11 cellular contexts compared by ENCODE assay signal in genomic region chr13:60591348-60591747, GRCh38.
A peak's percentile ranks its signal among the peaks of the same experiment; 100 is the strongest.
DNase-seq lines count a peak whose midpoint lies in the region; ATAC-seq and TF ChIP-seq lines count a peak whose summit lies in the region.
"Had no signal": no experiment of that assay in that cellular context is flagged by ENCODE, and none has a peak within 500 bp of the region (broad histone marks: within the 10 kb centered on the region; RNA-seq: fewer than 3 reads in every experiment).

No MANE protein-coding gene starts in this region.

- ATAC-seq in GM19395 (IDR thresholded peaks at IDR 0.05; ENCODE audit: unreplicated experiment), result peak; percentile 75
- ATAC-seq in CD8-positive, alpha-beta T cell, result no peak
- no peak for ATAC-seq in stimulated activated effector memory CD8-positive, alpha-beta T cell treated with anti-CD3 and anti-CD28 coated beads, Interleukin-12 subunit alpha, Interleukin-12 subunit beta, amount 100 ng/mL, for 72 hours

- H3K9me3 Mint-ChIP-seq in CD8-positive, alpha-beta T cell, result no peaks in the 10 kb centered on the region
- H3K9me3 Mint-ChIP-seq in stimulated activated effector memory CD8-positive, alpha-beta T cell treated with anti-CD3 and anti-CD28 coated beads, Interleukin-12 subunit alpha, Interleukin-12 subunit beta, amount 100 ng/mL, for 72 hours, result no peaks in the 10 kb centered on the region

- H3K36me3 ChIP-seq in CD8-positive, alpha-beta T cell (ENCODE audit: insufficient read depth, low read length), result no peaks in the 10 kb centered on the region
- H3K36me3 ChIP-seq: uterus had no signal

- H3K4me1 Mint-ChIP-seq in CD8-positive, alpha-beta T cell (ENCODE audit: low read depth), result no peaks in the 10 kb centered on the region
- no peaks in the 10 kb centered on the region for H3K4me1 Mint-ChIP-seq in stimulated activated effector memory CD8-positive, alpha-beta T cell treated with anti-CD3 and anti-CD28 coated beads, Interleukin-12 subunit alpha, Interleukin-12 subunit beta, amount 100 ng/mL, for 72 hours

- no peaks in the 10 kb centered on the region for H3K4me1 ChIP-seq in CD8-positive, alpha-beta T cell (ENCODE audit: insufficient read depth, low read length)
- H3K4me1 ChIP-seq: uterus had no signal

- intact Hi-C loops in CD8-positive, alpha-beta T cell (cut with DNase I, micrococcal nuclease), result no loop called here

- no peak overlapping the region for H3K4me3 ChIP-seq in AG04449 (ENCODE audit: low read depth, low read length)
- no peak overlapping the region for H3K4me3 ChIP-seq in epithelial cell of esophagus (ENCODE audit: low read length)
- no peak overlapping the region for H3K4me3 ChIP-seq in CD8-positive, alpha-beta T cell (ENCODE audit: low read depth, low read length)
- H3K4me3 ChIP-seq: uterus had no signal

- no peaks in the 10 kb centered on the region for H3K27me3 Mint-ChIP-seq in CD8-positive, alpha-beta T cell (ENCODE audit: low read depth)

- DNase-seq in AG04449 (ENCODE audit: low read depth, low spot score), result peak; percentile 36
- peak; percentile 17 for DNase-seq in NCI-H2107 (lab: John Stamatoyannopoulos, UW)
- peak; percentile 64 for DNase-seq in epithelial cell of esophagus (ENCODE audit: low read depth)
- DNase-seq in CD8-positive, alpha-beta T cell, result no peak
- no peak for DNase-seq in stimulated activated naive CD4-positive, alpha-beta T cell (lab: John Stamatoyannopoulos, UW)
- no peak for DNase-seq in stimulated activated effector memory CD8-positive, alpha-beta T cell treated with anti-CD3 and anti-CD28 coated beads, Interleukin-12 subunit alpha, Interleukin-12 subunit beta, amount 100 ng/mL, for 72 hours (ENCODE audit: low spot score in 2 of 2)
- no peak for DNase-seq in G401 (ENCODE audit: low spot score)
- DNase-seq: activated CD4-positive, alpha-beta T cell treated with anti-CD3 and anti-CD28 coated beads for 1 hour; activated naive CD4-positive, alpha-beta T cell; uterus had no signal

- POLR2A ChIA-PET in AG04449 (lab: Yijun Ruan, JAX), result no interaction called here
- POLR2A ChIA-PET in CD8-positive, alpha-beta T cell (lab: Charles Lee), result no interaction called here

- no peaks in the 10 kb centered on the region for H3K36me3 Mint-ChIP-seq in CD8-positive, alpha-beta T cell
- no peaks in the 10 kb centered on the region for H3K36me3 Mint-ChIP-seq in stimulated activated effector memory CD8-positive, alpha-beta T cell treated with anti-CD3 and anti-CD28 coated beads, Interleukin-12 subunit alpha, Interleukin-12 subunit beta, amount 100 ng/mL, for 72 hours

- no peaks in the 10 kb centered on the region for H3K9me3 ChIP-seq in CD8-positive, alpha-beta T cell (ENCODE audit: low read length)
- H3K9me3 ChIP-seq: uterus had no signal

- TF ChIP-seq CTCF in AG04449 (IDR thresholded peaks at IDR 0.05; ENCODE audit: insufficient read depth, low read length, missing control alignments) (no peak), epithelial cell of esophagus (IDR thresholded peaks at IDR 0.05; ENCODE audit: insufficient read depth, low read depth, low read length, missing control alignments) (no peak)
- TF ChIP-seq CTCF in CD8-positive, alpha-beta T cell (IDR thresholded peaks at IDR 0.05), result no peak

- H3K27me3 ChIP-seq in CD8-positive, alpha-beta T cell (ENCODE audit: insufficient read depth, low read length), result no peaks in the 10 kb centered on the region
- H3K27me3 ChIP-seq: uterus had no signal

- no peak overlapping the region for H3K27ac Mint-ChIP-seq in CD8-positive, alpha-beta T cell
- H3K27ac Mint-ChIP-seq in stimulated activated effector memory CD8-positive, alpha-beta T cell treated with anti-CD3 and anti-CD28 coated beads, Interleukin-12 subunit alpha, Interleukin-12 subunit beta, amount 100 ng/mL, for 72 hours, result no peak overlapping the region

- CTCF ChIA-PET in AG04449 (lab: Yijun Ruan, JAX), result no interaction called here
- CTCF ChIA-PET in CD8-positive, alpha-beta T cell (lab: Charles Lee), result no interaction called here

- in situ Hi-C loops in G401 (cut with HindIII; ENCODE audit: low sequenced_read_pairs), result no loop called here

- H3K4me3 Mint-ChIP-seq in CD8-positive, alpha-beta T cell, result no peak overlapping the region
- no peak overlapping the region for H3K4me3 Mint-ChIP-seq in stimulated activated effector memory CD8-positive, alpha-beta T cell treated with anti-CD3 and anti-CD28 coated beads, Interleukin-12 subunit alpha, Interleukin-12 subunit beta, amount 100 ng/mL, for 72 hours

- H3K27ac ChIP-seq in CD8-positive, alpha-beta T cell (ENCODE audit: low read depth, low read length), result no peak overlapping the region
- H3K27ac ChIP-seq: uterus had no signal

Comparison
In these comparisons a context has a peak if more than half of its experiments do, and no peak if none do; other contexts are left out.
1. DNase-seq: peak in AG04449 (single experiment), NCI-H2107 (single experiment) and epithelial cell of esophagus (single experiment); none in CD8-positive, alpha-beta T cell (0 of 7), stimulated activated naive CD4-positive, alpha-beta T cell (0 of 6), stimulated activated effector memory CD8-positive, alpha-beta T cell treated with anti-CD3 and anti-CD28 coated beads, Interleukin-12 subunit alpha, Interleukin-12 subunit beta, amount 100 ng/mL, for 72 hours (0 of 2) and G401 (single experiment).